Comparison of ENCODE assay signal across 24 cellular contexts in the genomic region with DNA sequence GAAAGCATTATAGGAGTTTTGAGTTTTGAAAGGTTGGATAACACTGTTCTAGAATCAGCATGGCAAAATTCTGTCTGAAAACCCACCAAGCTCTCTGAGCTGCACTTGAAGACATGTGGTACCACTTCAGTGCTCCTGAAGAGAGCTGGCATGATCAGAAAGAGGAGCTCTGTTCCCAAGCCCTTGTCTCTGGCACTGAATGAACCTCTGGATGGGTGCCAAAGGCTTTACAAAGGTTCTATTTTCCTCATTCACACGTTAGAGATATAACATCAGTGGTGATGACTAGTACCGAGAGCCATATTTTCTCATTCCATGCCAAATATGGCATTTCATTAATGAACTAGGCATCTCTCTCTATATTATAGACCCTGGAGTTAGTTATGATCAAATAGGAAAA.
DNase-seq lines count a peak whose midpoint lies in the region; ATAC-seq and TF ChIP-seq lines count a peak whose summit lies in the region.
"Had no signal": no experiment of that assay in that cellular context is flagged by ENCODE, and none has a peak within 500 bp of the region (broad histone marks: within the 10 kb centered on the region; RNA-seq: fewer than 3 reads in every experiment).

No MANE protein-coding gene starts in this region.

- H3K27me3 ChIP-seq in HAP-1 (ENCODE audit: low read depth): no peaks in the 10 kb centered on the region
- H3K27me3 ChIP-seq: body of pancreas, neutrophil had no signal

- H3K36me3 ChIP-seq in HAP-1 (replicated peaks): no peaks in the 10 kb centered on the region
- H3K36me3 ChIP-seq: lower lobe of right lung, neutrophil, thoracic aorta, WERI-Rb-1 had no signal

- peaks cover 5% of the 10 kb centered on the region for H3K36me3 Mint-ChIP-seq in natural killer cell treated with Interleukin-12 subunit alpha and Interleukin-12 subunit beta and Interleukin-15 and Interleukin-18, amount 100 ng/mL, for 72 hours
- no peaks in the 10 kb centered on the region for H3K36me3 Mint-ChIP-seq in HFFc6 (ENCODE audit: low read depth)
- H3K36me3 Mint-ChIP-seq: CD4-positive, alpha-beta memory T cell; stimulated activated naive B cell treated with anti-CD40 and anti-IgM and Interleukin-4, amounts not matched to agents 10 μg/mL and 1 μg/mL and 100 μg/mL, for 72 hours had no signal

- H3K4me1 Mint-ChIP-seq in natural killer cell treated with Interleukin-12 subunit alpha and Interleukin-12 subunit beta and Interleukin-15 and Interleukin-18, amount 100 ng/mL, for 72 hours (ENCODE audit: low read depth in 2 of 2): no peaks in the 10 kb centered on the region
- no peaks in the 10 kb centered on the region for H3K4me1 Mint-ChIP-seq in HFFc6 (ENCODE audit: low read depth)
- H3K4me1 Mint-ChIP-seq: CD4-positive, alpha-beta memory T cell; stimulated activated naive B cell treated with anti-CD40 and anti-IgM and Interleukin-4, amounts not matched to agents 10 μg/mL and 1 μg/mL and 100 μg/mL, for 72 hours had no signal

- H3K4me1 ChIP-seq in HAP-1: no peaks in the 10 kb centered on the region
- H3K4me1 ChIP-seq: lower lobe of right lung had no signal

- H3K9me3 ChIP-seq in HAP-1: no peaks in the 10 kb centered on the region
- H3K9me3 ChIP-seq: body of pancreas, lower lobe of right lung, neutrophil, thoracic aorta had no signal

- H3K27me3 Mint-ChIP-seq in natural killer cell treated with Interleukin-12 subunit alpha and Interleukin-12 subunit beta and Interleukin-15 and Interleukin-18, amount 100 ng/mL, for 72 hours: no peaks in the 10 kb centered on the region
- peaks cover 1% of the 10 kb centered on the region; the same call in 1 of the 2 replicates for H3K27me3 Mint-ChIP-seq in HFFc6 (ENCODE audit: insufficient read depth)
- H3K27me3 Mint-ChIP-seq: CD4-positive, alpha-beta memory T cell; stimulated activated naive B cell treated with anti-CD40 and anti-IgM and Interleukin-4, amounts not matched to agents 10 μg/mL and 1 μg/mL and 100 μg/mL, for 72 hours had no signal

- no peak overlapping the region for H3K4me3 ChIP-seq in HAP-1
- H3K4me3 ChIP-seq: body of pancreas, lower lobe of right lung, smooth muscle cell, thoracic aorta had no signal

- in situ Hi-C loops in HAP-1 (cut with MboI; ENCODE audit: low sequenced_read_pairs): no loop called here

- no peak overlapping the region for H3K4me3 Mint-ChIP-seq in natural killer cell treated with Interleukin-12 subunit alpha and Interleukin-12 subunit beta and Interleukin-15 and Interleukin-18, amount 100 ng/mL, for 72 hours
- H3K4me3 Mint-ChIP-seq in HFFc6: no peak overlapping the region
- H3K4me3 Mint-ChIP-seq: CD4-positive, alpha-beta memory T cell; stimulated activated naive B cell treated with anti-CD40 and anti-IgM and Interleukin-4, amounts not matched to agents 10 μg/mL and 1 μg/mL and 100 μg/mL, for 72 hours had no signal

- DNase-seq in DMS79 (lab: John Stamatoyannopoulos, UW) (peak; percentile 78), NCI-H1105 treated with DMSO at 0.1 percent for 48 hours (lab: John Stamatoyannopoulos, UW) (peak; percentile 89), NCI-H446 treated with DMSO at 0.1 percent for 48 hours (lab: John Stamatoyannopoulos, UW) (peak; percentile 75), epidermal melanocyte (ENCODE audit: insufficient read length, low spot score) (peak; percentile 50), HAP-1 (ENCODE audit: low spot score in 2 of 2) (no peak), HFFc6 (no peak)
- no peak for DNase-seq in natural killer cell treated with Interleukin-12 subunit alpha and Interleukin-12 subunit beta and Interleukin-15 and Interleukin-18, amount 100 ng/mL, for 72 hours (ENCODE audit: low spot score)
- no peak for DNase-seq in activated naive CD4-positive, alpha-beta T cell (lab: John Stamatoyannopoulos, UW)
- DNase-seq: activated CD4-positive, alpha-beta T cell treated with anti-CD3 and anti-CD28 coated beads, Interleukin-2, amount 50 U/mL, for 1 hour; activated CD8-positive, alpha-beta memory T cell treated with anti-CD3 and anti-CD28 coated beads, Interleukin-2, amount 50 U/mL, for 4 hours; CD4-positive, alpha-beta memory T cell; effector memory CD4-positive, alpha-beta T cell; KG1; lower lobe of right lung; stimulated activated CD4-positive, alpha-beta T cell treated with anti-CD3 and anti-CD28 coated beads, Interleukin-2, amount 100 ng/mL, for 48 hours; stimulated activated naive B cell treated with anti-CD40 and anti-IgM and Interleukin-4, amounts not matched to agents 10 μg/mL and 1 μg/mL and 100 μg/mL, for 72 hours; WERI-Rb-1 had no signal

- no peak for TF ChIP-seq CTCF in HFFc6 (IDR thresholded peaks at IDR 0.05)

- no peak for ATAC-seq in natural killer cell treated with Interleukin-12 subunit alpha and Interleukin-12 subunit beta and Interleukin-15 and Interleukin-18, amount 100 ng/mL, for 72 hours
- ATAC-seq: body of pancreas; esophagus mucosa; lower lobe of right lung; SK-N-SH treated with all-trans-retinoic acid at 6 μM for 48 hours; stimulated activated naive B cell treated with anti-CD40 and anti-IgM and Interleukin-4, amounts not matched to agents 10 μg/mL and 1 μg/mL and 100 μg/mL, for 72 hours had no signal

- peaks cover 8% of the 10 kb centered on the region for H3K9me3 Mint-ChIP-seq in natural killer cell treated with Interleukin-12 subunit alpha and Interleukin-12 subunit beta and Interleukin-15 and Interleukin-18, amount 100 ng/mL, for 72 hours
- no peaks in the 10 kb centered on the region; the same call in 1 of the 2 replicates for H3K9me3 Mint-ChIP-seq in HFFc6

- no peak overlapping the region for H3K27ac Mint-ChIP-seq in natural killer cell treated with Interleukin-12 subunit alpha and Interleukin-12 subunit beta and Interleukin-15 and Interleukin-18, amount 100 ng/mL, for 72 hours
- H3K27ac Mint-ChIP-seq in HFFc6: no peak overlapping the region
- H3K27ac Mint-ChIP-seq: activated T-helper 2 cell treated with anti-CD3 and anti-CD28 coated beads, Interferon-gamma antibody, Interleukin-2, Interleukin-4, amounts not matched to agents 10 μg/mL and 5 μg/mL and 100 μg/mL, durations not matched to agents 14 hours and 24 hours and 36 hours; CD4-positive, alpha-beta memory T cell; stimulated activated naive B cell treated with anti-CD40 and anti-IgM and Interleukin-4, amounts not matched to agents 10 μg/mL and 1 μg/mL and 100 μg/mL, for 72 hours had no signal

Comparison
In these comparisons a context has a peak if more than half of its experiments do, and no peak if none do; other contexts are left out.
1. DNase-seq: peak in DMS79 (single experiment), NCI-H1105 treated with DMSO at 0.1 percent for 48 hours (single experiment), NCI-H446 treated with DMSO at 0.1 percent for 48 hours (single experiment) and epidermal melanocyte (single experiment); none in natural killer cell treated with Interleukin-12 subunit alpha and Interleukin-12 subunit beta and Interleukin-15 and Interleukin-18, amount 100 ng/mL, for 72 hours (single experiment), HAP-1 (0 of 2), HFFc6 (single experiment) and activated naive CD4-positive, alpha-beta T cell (0 of 4).